18 cellular contexts compared by ENCODE assay signal in genomic region chr16:2713985-2714774, GRCh38. TPM values are rescaled to one million over a fixed set of nuclear protein-coding genes. Genes with fewer than 3 reads are reported as not detected.
DNase-seq lines count a peak whose midpoint lies in the region; TF ChIP-seq lines count a peak whose summit lies in the region.
"Had no signal": no experiment of that assay in that cellular context is flagged by ENCODE, and none has a peak within 500 bp of the region (broad histone marks: within the 10 kb centered on the region; RNA-seq: fewer than 3 reads in every experiment).

No MANE protein-coding gene starts in this region.

- no peak overlapping the region for H3K27ac Mint-ChIP-seq in neural crest cell (ENCODE audit: unreplicated experiment)
- H3K27ac Mint-ChIP-seq: T-cell had no signal

- no peaks in the 10 kb centered on the region for H3K4me1 Mint-ChIP-seq in neural crest cell
- H3K4me1 Mint-ChIP-seq: CD14-positive monocyte had no signal

- H3K4me1 ChIP-seq in stomach, result peaks cover 11 to 17% (median 13%) of the 10 kb centered on the region in 4 donors
- H3K4me1 ChIP-seq in HAP-1, result no peaks in the 10 kb centered on the region

- H3K36me3 ChIP-seq in stomach, result peaks cover 0 to 13% (median 12%) of the 10 kb centered on the region in 4 donors
- no peaks in the 10 kb centered on the region for H3K36me3 ChIP-seq in HAP-1 (replicated peaks)

- peaks cover 8% of the 10 kb centered on the region for H3K27me3 Mint-ChIP-seq in neural crest cell (ENCODE audit: low read depth)
- H3K27me3 Mint-ChIP-seq: T-cell had no signal

- H3K4me3 Mint-ChIP-seq in neural crest cell, result peak overlapping the region; percentile 23
- H3K4me3 Mint-ChIP-seq: T-cell had no signal

- peaks cover 0 to 19% (median 9%) of the 10 kb centered on the region in 3 donors for H3K27me3 ChIP-seq in stomach
- peaks cover 6% of the 10 kb centered on the region for H3K27me3 ChIP-seq in HAP-1 (ENCODE audit: low read depth)

- H3K36me3 Mint-ChIP-seq in neural crest cell (ENCODE audit: low read depth), result no peaks in the 10 kb centered on the region
- H3K36me3 Mint-ChIP-seq: T-cell had no signal

- H3K9me3 ChIP-seq in stomach, result no peaks in the 10 kb centered on the region
- no peaks in the 10 kb centered on the region for H3K9me3 ChIP-seq in HAP-1

- H3K27ac ChIP-seq in stomach, result no peak overlapping the region
- H3K27ac ChIP-seq: KMS-11, RWPE1 had no signal

- 72 to 77% (median 76%) methylated on average over 17 to 28 of the region's 28 CpGs for WGBS in stomach, 5 donors

- in situ Hi-C loops in HAP-1 (cut with MboI; ENCODE audit: low sequenced_read_pairs), result no loop called here

- DNase-seq in NCI-H1417 (lab: John Stamatoyannopoulos, UW) (peak in 2 of 3 experiments; percentile 3 to 32), NCI-H1417 treated with DMSO at 0.1 percent for 48 hours (lab: John Stamatoyannopoulos, UW) (no peak), DMS53 (lab: John Stamatoyannopoulos, UW) (peak; percentile 95), NCI-H69 (lab: John Stamatoyannopoulos, UW) (peak; percentile 40), neural crest cell (ENCODE audit: low read depth, low spot score) (no peak), stomach (no peak), HAP-1 (ENCODE audit: low spot score in 2 of 2) (no peak)
- DNase-seq in activated naive CD4-positive, alpha-beta T cell (lab: John Stamatoyannopoulos, UW), result no peak
- DNase-seq: 8988T, Calu3, NCI-H1092 treated with DMSO at 0.1 percent for 48 hours, NCI-H2029, NCI-H446, OCI-M1, T-cell had no signal

- intact Hi-C loops in stomach (cut with DNase I; ENCODE audit: low total_unique reads), result no loop called here

- no peaks in the 10 kb centered on the region for H3K9me3 Mint-ChIP-seq in neural crest cell
- H3K9me3 Mint-ChIP-seq: T-cell had no signal

- H3K4me3 ChIP-seq in stomach (no peak overlapping the region), HAP-1 (no peak overlapping the region)

- no peak for TF ChIP-seq EP300 in stomach (IDR thresholded peaks at IDR 0.05)

- TF ChIP-seq CTCF in neural crest cell (conservative IDR thresholded peaks at IDR 0.05) (no peak), stomach (IDR thresholded peaks at IDR 0.05) (no peak)

- no peak for TF ChIP-seq POLR2A in stomach (IDR thresholded peaks at IDR 0.05)

RNA-seq across cellular contexts. Expression of gene PRSS27, which starts 5.8 kb away (rescaled TPM):
- total RNA-seq in neural crest cell (5.3 and 7.8 TPM in 2 replicates), stomach (under 1 TPM in 1 of 5 donors, not detected in 4; 0.55 TPM)
- polyA plus RNA-seq in stomach, result 10 to 100 TPM in 1 of 3 donors, under 1 TPM in 2; 0.50 to 74.4 (median 0.76) TPM
- polyA plus RNA-seq: CD14-positive monocyte had no signal

RNA-seq across cellular contexts. Expression of gene KCTD5, which starts 31.9 kb away (rescaled TPM):
- total RNA-seq in neural crest cell, result 27.4 and 27.7 TPM in 2 replicates
- 10 to 100 TPM in 4 of 5 donors, under 1 TPM in 1; 0.89 to 45.6 (median 27.2) TPM for total RNA-seq in stomach
- 10 to 100 TPM; 14.4 to 28.6 (median 14.7) TPM for polyA plus RNA-seq in stomach

RNA-seq across cellular contexts. Expression of gene SRRM2, which starts 38.3 kb away (rescaled TPM):
- 779 and 803 TPM in 2 replicates for total RNA-seq in neural crest cell
- 1,000 to 10,000 TPM in 2 of 5 donors, 100 to 1,000 TPM in 3; 142 to 2,165 (median 929) TPM for total RNA-seq in stomach
- 100 to 1,000 TPM; 151 to 384 (median 321) TPM for polyA plus RNA-seq in stomach

Comparison
In these comparisons a context has a peak if more than half of its experiments do, and no peak if none do; other contexts are left out.
1. DNase-seq: peak in NCI-H1417 (2 of 3), DMS53 (single experiment) and NCI-H69 (single experiment); none in NCI-H1417 treated with DMSO at 0.1 percent for 48 hours (single experiment), neural crest cell (single experiment), stomach (single experiment), HAP-1 (0 of 2) and activated naive CD4-positive, alpha-beta T cell (0 of 4).